Comparison of ENCODE assay signal across 21 cellular contexts in the genomic region with DNA sequence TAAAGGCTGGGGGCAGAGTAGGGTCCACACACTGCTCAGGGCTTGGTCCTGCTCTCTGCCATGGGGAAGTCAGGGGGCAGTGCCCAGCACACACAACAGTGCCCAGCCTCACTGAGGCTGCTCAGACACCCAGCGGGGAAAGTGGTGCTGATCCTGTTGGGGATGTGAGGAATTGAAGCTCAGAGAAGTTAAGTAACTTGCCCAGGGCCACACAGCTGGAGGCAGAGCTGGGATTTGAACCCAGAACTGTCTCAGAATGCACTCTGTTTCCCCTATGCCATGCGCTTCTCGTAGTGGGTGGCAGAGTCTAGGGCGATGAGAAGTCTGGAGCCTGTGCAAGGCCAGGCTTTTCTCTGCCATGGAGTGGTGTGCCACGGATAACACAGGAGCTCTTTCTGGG. TPM values are rescaled to one million over a fixed set of nuclear protein-coding genes. Genes with fewer than 3 reads are reported as not detected.
DNase-seq lines count a peak whose midpoint lies in the region; ATAC-seq, FAIRE-seq and TF ChIP-seq lines count a peak whose summit lies in the region.
"Had no signal": no experiment of that assay in that cellular context is flagged by ENCODE, and none has a peak within 500 bp of the region (broad histone marks: within the 10 kb centered on the region; RNA-seq: fewer than 3 reads in every experiment).

No MANE protein-coding gene starts in this region.

- FAIRE-seq in HepG2 (lab: Jason Lieb, UNC), result no peak
- FAIRE-seq: G401.6, GM12891, GM19239, H54 had no signal

- intact Hi-C loops in HepG2 (cut with micrococcal nuclease; ENCODE audit: unreplicated experiment) (no loop called here), right lobe of liver (cut with DNase I) (no loop called here), PC-3 (cut with micrococcal nuclease) (no loop called here)
- intact Hi-C loops in activated T-helper 2 cell treated with anti-CD3 and anti-CD28 coated beads, Interferon-gamma antibody, Interleukin-2, Interleukin-4, amounts not matched to agents 10 μg/mL and 5 μg/mL and 100 μg/mL, durations not matched to agents 14 hours and 24 hours and 36 hours (cut with micrococcal nuclease), result no loop called here

- WGBS in HepG2 (ENCODE audit: low lambda C conversion rate), result 2% methylated on average over 5 of the region's 5 CpGs
- WGBS in right lobe of liver (ENCODE audit: insufficient coverage, low coverage, low lambda C conversion rate, missing lambda C conversion rate), result 68% methylated on average over 3 of the region's 5 CpGs

- H3K36me3 ChIP-seq in HepG2 (replicated peaks in 1 of 2; ENCODE audit: control insufficient read depth in 1 of 2, insufficient read depth in 2 of 2, low read length in 2 of 2) (no peaks in the 10 kb centered on the region), right lobe of liver (no peaks in the 10 kb centered on the region), PC-3 (ENCODE audit: low read depth, low read length) (no peaks in the 10 kb centered on the region)
- H3K36me3 ChIP-seq in CD4-positive, CD25-positive, alpha-beta regulatory T cell (ENCODE audit: control insufficient read depth, insufficient read depth, low read length), result no peaks in the 10 kb centered on the region

- H3K9me2 ChIP-seq in PC-3 (replicated peaks; ENCODE audit: low read length), result no peaks in the 10 kb centered on the region

- H3K4me3 Mint-ChIP-seq in CD4-positive, CD25-positive, alpha-beta regulatory T cell, result no peak overlapping the region
- no peak overlapping the region for H3K4me3 Mint-ChIP-seq in naive thymus-derived CD8-positive, alpha-beta T cell
- no peak overlapping the region for H3K4me3 Mint-ChIP-seq in activated T-helper 2 cell treated with anti-CD3 and anti-CD28 coated beads, Interferon-gamma antibody, Interleukin-2, Interleukin-4, amounts not matched to agents 10 μg/mL and 5 μg/mL and 100 μg/mL, durations not matched to agents 14 hours and 24 hours and 36 hours (ENCODE audit: low read depth)
- H3K4me3 Mint-ChIP-seq: CD8-positive, alpha-beta T cell; HFFc6 had no signal

- POLR2A ChIA-PET in HepG2 (lab: Yijun Ruan, JAX), result no interaction called here
- POLR2A ChIA-PET in naive thymus-derived CD8-positive, alpha-beta T cell (lab: Charles Lee), result interaction anchor here (0.9 to 2.7 kb wide), 4 partner anchors 13 to 133 kb away, joined by 3 to 21 read pairs (median 4); no protein-coding TSS in a partner anchor
- POLR2A ChIA-PET in PC-3 (lab: Charles Lee; ENCODE audit: unreplicated experiment), result no interaction called here

- TF ChIP-seq RAD21 in HepG2 (CRISPR knock-in tag; IDR thresholded peaks at IDR 0.05), result no peak

- peaks cover 5 to 79% of the 10 kb centered on the region in 2 experiments for H3K27me3 ChIP-seq in HepG2 (ENCODE audit: control insufficient read depth in 1 of 2, insufficient read depth in 2 of 2, low read length in 2 of 2)
- H3K27me3 ChIP-seq in right lobe of liver, result no peaks in the 10 kb centered on the region
- no peaks in the 10 kb centered on the region for H3K27me3 ChIP-seq in CD4-positive, CD25-positive, alpha-beta regulatory T cell (ENCODE audit: control insufficient read depth, insufficient read depth, low read length)
- H3K27me3 ChIP-seq in PC-3 (ENCODE audit: low read length), result peaks cover 68% of the 10 kb centered on the region

- H3K27ac ChIP-seq in HepG2 (ENCODE audit: extremely low read length, insufficient read depth, low read length), result no peak overlapping the region
- no peak overlapping the region for H3K27ac ChIP-seq in right lobe of liver
- no peak overlapping the region for H3K27ac ChIP-seq in CD4-positive, CD25-positive, alpha-beta regulatory T cell (ENCODE audit: insufficient read depth, low read length, poor library complexity, severe bottlenecking)
- H3K27ac ChIP-seq in PC-3 (ENCODE audit: low read length), result no peak overlapping the region
- H3K27ac ChIP-seq: C4-2B, GM23248, HL-60 had no signal

- peaks cover 0 to 37% (median 24%) of the 10 kb centered on the region in 4 donors for H3K4me1 Mint-ChIP-seq in CD4-positive, CD25-positive, alpha-beta regulatory T cell
- peaks cover 16 to 67% (median 51%) of the 10 kb centered on the region in 4 donors for H3K4me1 Mint-ChIP-seq in naive thymus-derived CD8-positive, alpha-beta T cell
- peaks cover 9% of the 10 kb centered on the region for H3K4me1 Mint-ChIP-seq in activated T-helper 2 cell treated with anti-CD3 and anti-CD28 coated beads, Interferon-gamma antibody, Interleukin-2, Interleukin-4, amounts not matched to agents 10 μg/mL and 5 μg/mL and 100 μg/mL, durations not matched to agents 14 hours and 24 hours and 36 hours (ENCODE audit: low read depth)

- no peak overlapping the region for H2AFZ ChIP-seq in HepG2 (ENCODE audit: low read length)
- H2AFZ ChIP-seq in PC-3 (ENCODE audit: low read length), result no peak overlapping the region
- H2AFZ ChIP-seq: GM23248 had no signal

- H3K79me2 ChIP-seq in HepG2 (ENCODE audit: insufficient read depth, low read length), result no peaks in the 10 kb centered on the region
- H3K79me2 ChIP-seq in PC-3 (ENCODE audit: low read length), result no peaks in the 10 kb centered on the region

- H3K36me3 Mint-ChIP-seq in CD4-positive, CD25-positive, alpha-beta regulatory T cell, result no peaks in the 10 kb centered on the region
- H3K36me3 Mint-ChIP-seq in naive thymus-derived CD8-positive, alpha-beta T cell, result no peaks in the 10 kb centered on the region
- no peaks in the 10 kb centered on the region for H3K36me3 Mint-ChIP-seq in activated T-helper 2 cell treated with anti-CD3 and anti-CD28 coated beads, Interferon-gamma antibody, Interleukin-2, Interleukin-4, amounts not matched to agents 10 μg/mL and 5 μg/mL and 100 μg/mL, durations not matched to agents 14 hours and 24 hours and 36 hours (ENCODE audit: low read depth)
- H3K36me3 Mint-ChIP-seq: CD8-positive, alpha-beta T cell had no signal

- H3K4me1 ChIP-seq in HepG2 (ENCODE audit: insufficient read depth, low read length), result no peaks in the 10 kb centered on the region
- H3K4me1 ChIP-seq in right lobe of liver, result no peaks in the 10 kb centered on the region
- peaks cover 5% of the 10 kb centered on the region for H3K4me1 ChIP-seq in CD4-positive, CD25-positive, alpha-beta regulatory T cell (ENCODE audit: control insufficient read depth, insufficient read depth, low read length, poor library complexity, severe bottlenecking)
- H3K4me1 ChIP-seq in PC-3 (ENCODE audit: insufficient read depth, low read length), result no peaks in the 10 kb centered on the region

- TF ChIP-seq POLR2A in HepG2 (IDR thresholded peaks at IDR 0.05; ENCODE audit: insufficient read depth in 1 of 2, low read depth in 2 of 2, low read length in 2 of 2) (no peak), right lobe of liver (IDR thresholded peaks at IDR 0.05) (no peak)

- H4K20me1 ChIP-seq in HepG2 (ENCODE audit: insufficient read depth, low read length) (peaks cover 5% of the 10 kb centered on the region; the same call in 1 of the 2 replicates), PC-3 (ENCODE audit: low read length) (no peaks in the 10 kb centered on the region)

- H3K9me3 ChIP-seq in HepG2 (ENCODE audit: low read length) (no peaks in the 10 kb centered on the region), right lobe of liver (no peaks in the 10 kb centered on the region), PC-3 (ENCODE audit: low read length) (no peaks in the 10 kb centered on the region; the same call in 1 of the 2 replicates)
- no peaks in the 10 kb centered on the region for H3K9me3 ChIP-seq in CD4-positive, CD25-positive, alpha-beta regulatory T cell (ENCODE audit: control insufficient read depth in 2 of 2, low read length in 2 of 2)

- ATAC-seq in HepG2 (no peak), right lobe of liver (no peak), PC-3 (no peak)
- ATAC-seq in CD4-positive, CD25-positive, alpha-beta regulatory T cell (ENCODE audit: low read depth in 2 of 2), result no peak
- ATAC-seq in naive thymus-derived CD8-positive, alpha-beta T cell, result no peak

- H3K9me3 Mint-ChIP-seq in CD4-positive, CD25-positive, alpha-beta regulatory T cell, result no peaks in the 10 kb centered on the region
- no peaks in the 10 kb centered on the region for H3K9me3 Mint-ChIP-seq in naive thymus-derived CD8-positive, alpha-beta T cell
- H3K9me3 Mint-ChIP-seq in activated T-helper 2 cell treated with anti-CD3 and anti-CD28 coated beads, Interferon-gamma antibody, Interleukin-2, Interleukin-4, amounts not matched to agents 10 μg/mL and 5 μg/mL and 100 μg/mL, durations not matched to agents 14 hours and 24 hours and 36 hours, result no peaks in the 10 kb centered on the region
- H3K9me3 Mint-ChIP-seq: CD8-positive, alpha-beta T cell had no signal

- H3F3A ChIP-seq in PC-3 (ENCODE audit: low read length, unreplicated experiment), result no peaks in the 10 kb centered on the region

- no peak for TF ChIP-seq EP300 in HepG2 (IDR thresholded peaks at IDR 0.05; ENCODE audit: low read depth in 2 of 2, low read length in 2 of 2)
- TF ChIP-seq EP300 in HepG2 (CRISPR knock-in tag; IDR thresholded peaks at IDR 0.05; ENCODE audit: borderline replicate concordance), result no peak

- H3K4me2 ChIP-seq in HepG2 (ENCODE audit: low read depth, low read length) (no peak overlapping the region), PC-3 (ENCODE audit: low read length) (no peak overlapping the region)

- no peak overlapping the region for H3K4me3 ChIP-seq in HepG2 (replicated peaks in 1 of 3; ENCODE audit: insufficient read depth in 1 of 3, low read depth in 2 of 3, low read length in 3 of 3)
- H3K4me3 ChIP-seq in right lobe of liver, result no peak overlapping the region
- H3K4me3 ChIP-seq in CD4-positive, CD25-positive, alpha-beta regulatory T cell (ENCODE audit: low read depth, low read length), result no peak overlapping the region
- no peak overlapping the region for H3K4me3 ChIP-seq in PC-3 (ENCODE audit: low read length)
- H3K4me3 ChIP-seq: GM23248 had no signal

- in situ Hi-C loops in HepG2 (cut with HindIII; ENCODE audit: extremely low pct_ligation_motif_present, low pct_unique_long_range_greater_than_20kb), result no loop called here

- no peak overlapping the region for H3K9ac ChIP-seq in HepG2 (ENCODE audit: insufficient read depth, low read depth, low read length)
- no peak overlapping the region for H3K9ac ChIP-seq in PC-3 (ENCODE audit: low read length)
- H3K9ac ChIP-seq: GM23248 had no signal

- H3K27me3 Mint-ChIP-seq in CD4-positive, CD25-positive, alpha-beta regulatory T cell, result no peaks in the 10 kb centered on the region
- no peaks in the 10 kb centered on the region for H3K27me3 Mint-ChIP-seq in naive thymus-derived CD8-positive, alpha-beta T cell
- no peaks in the 10 kb centered on the region for H3K27me3 Mint-ChIP-seq in activated T-helper 2 cell treated with anti-CD3 and anti-CD28 coated beads, Interferon-gamma antibody, Interleukin-2, Interleukin-4, amounts not matched to agents 10 μg/mL and 5 μg/mL and 100 μg/mL, durations not matched to agents 14 hours and 24 hours and 36 hours (ENCODE audit: low read depth)

- CTCF ChIA-PET in HepG2 (lab: Yijun Ruan, JAX; ENCODE audit: low intra/inter-chr PET ratio, low total read pairs) (no interaction called here), PC-3 (lab: Charles Lee) (no interaction called here)

- BruUV-seq in HepG2 (replicated peaks; lab: Mats Ljungman, UMichigan) (no TSS peak), PC-3 (replicated peaks; lab: Mats Ljungman, UMichigan) (no TSS peak)

- DNase-seq in HepG2 (ENCODE audit: low spot score) (no peak), right lobe of liver (no peak), PC-3 (no peak), cerebellar nuclear complex (lab: John Stamatoyannopoulos, UW) (no peak)
- no peak for DNase-seq in CD4-positive, CD25-positive, alpha-beta regulatory T cell
- DNase-seq in naive thymus-derived CD8-positive, alpha-beta T cell, result no peak
- DNase-seq in activated T-helper 2 cell treated with anti-CD3 and anti-CD28 coated beads, Interferon-gamma antibody, Interleukin-2, Interleukin-4, amounts not matched to agents 10 μg/mL and 5 μg/mL and 100 μg/mL, durations not matched to agents 14 hours and 24 hours and 36 hours (ENCODE audit: low spot score), result no peak
- DNase-seq: 8988T; Calu3; CD8-positive, alpha-beta T cell; DMS53; GM23248; HFFc6; IMR-90; KBM-7 had no signal

- peak overlapping the region in 2 of 3 donors; percentile 67 to 84 for H3K27ac Mint-ChIP-seq in CD4-positive, CD25-positive, alpha-beta regulatory T cell
- H3K27ac Mint-ChIP-seq in naive thymus-derived CD8-positive, alpha-beta T cell, result peak overlapping the region in 9 of 10 donors; percentile 29 to 82 (median 72)
- no peak overlapping the region for H3K27ac Mint-ChIP-seq in activated T-helper 2 cell treated with anti-CD3 and anti-CD28 coated beads, Interferon-gamma antibody, Interleukin-2, Interleukin-4, amounts not matched to agents 10 μg/mL and 5 μg/mL and 100 μg/mL, durations not matched to agents 14 hours and 24 hours and 36 hours
- H3K27ac Mint-ChIP-seq: CD8-positive, alpha-beta T cell; HFFc6 had no signal

- TF ChIP-seq CTCF in HepG2 (CRISPR knock-in tag; IDR thresholded peaks at IDR 0.05) (no peak), right lobe of liver (IDR thresholded peaks at IDR 0.05) (no peak), PC-3 (conservative IDR thresholded peaks at IDR 0.05; ENCODE audit: low read depth, low read length) (no peak)

RNA-seq across cellular contexts. Expression of a gene that starts 59.3 kb away (rescaled TPM):
- not detected in 2 replicates for total RNA-seq in HepG2 (2016; rRNA removed; fragmentation: Illumina TruSeq; extraction: Trizol)
- total RNA-seq in HepG2 (2016; cell fraction: cytosol; rRNA removed; fragmentation: Illumina TruSeq; extraction: Trizol; ENCODE audit: low read depth), result 0.18 TPM in 1 of 2 replicates, not detected in the other
- not detected in 2 replicates for total RNA-seq in HepG2 (2016; cell fraction: insoluble cytoplasmic fraction; rRNA removed; fragmentation: Illumina TruSeq; extraction: Trizol)
- not detected in 2 replicates for total RNA-seq in HepG2 (2016; cell fraction: membrane; rRNA removed; fragmentation: Illumina TruSeq; extraction: Trizol)
- not detected in 2 replicates for total RNA-seq in HepG2 (2016; cell fraction: nucleus; rRNA removed; fragmentation: Illumina TruSeq; extraction: Trizol)
- polyA plus RNA-seq in HepG2 (2011; rRNA removed), result not detected in 2 replicates
- polyA plus RNA-seq in HepG2 (2011; cell fraction: cytosol; rRNA removed), result not detected in 2 replicates
- polyA plus RNA-seq in HepG2 (2011; cell fraction: nucleus; rRNA removed), result not detected in 2 replicates
- not detected in 2 replicates for polyA plus RNA-seq in HepG2 (2012)
- polyA plus RNA-seq in HepG2 (2016; cell fraction: cytosol; fragmentation: Illumina TruSeq; extraction: Trizol; ENCODE audit: low read depth), result not detected in 2 replicates
- polyA plus RNA-seq in HepG2 (2016; cell fraction: insoluble cytoplasmic fraction; fragmentation: Illumina TruSeq; extraction: Trizol; ENCODE audit: low read depth), result not detected in 2 replicates
- polyA plus RNA-seq in HepG2 (2016; cell fraction: membrane; fragmentation: Illumina TruSeq; extraction: Trizol; ENCODE audit: low read depth), result not detected in 2 replicates
- polyA plus RNA-seq in HepG2 (2016; cell fraction: nucleus; fragmentation: Illumina TruSeq; extraction: Trizol; ENCODE audit: insufficient read depth, low read depth), result not detected in 2 replicates
- not detected in 2 replicates for polyA minus RNA-seq in HepG2 (2011; rRNA and poly(A)+ RNA removed; ENCODE audit: low replicate concordance)
- polyA minus RNA-seq in HepG2 (2011; cell fraction: cytosol; rRNA and poly(A)+ RNA removed), result not detected in 2 replicates
- not detected in 2 replicates for polyA minus RNA-seq in HepG2 (2011; cell fraction: nucleus; rRNA and poly(A)+ RNA removed)
- total RNA-seq in right lobe of liver, result under 1 TPM; 0.11 to 0.46 (median 0.25) TPM
- 0.59 TPM for total RNA-seq in CD4-positive, CD25-positive, alpha-beta regulatory T cell
- under 1 TPM in 2 of 4 donors, not detected in 2; 0.02 TPM for polyA plus RNA-seq in CD4-positive, CD25-positive, alpha-beta regulatory T cell
- 10 to 100 TPM; 10.4 to 11.3 TPM for total RNA-seq in naive thymus-derived CD8-positive, alpha-beta T cell
- polyA plus RNA-seq in naive thymus-derived CD8-positive, alpha-beta T cell, result 1 to 10 TPM in 2 of 3 donors, under 1 TPM in 1; 0.27 to 4.2 (median 1.6) TPM
- 0.07 TPM in 1 of 2 replicates, not detected in the other for total RNA-seq in PC-3 (2014; rRNA removed)
- total RNA-seq in activated T-helper 2 cell treated with anti-CD3 and anti-CD28 coated beads, Interferon-gamma antibody, Interleukin-2, Interleukin-4, amounts not matched to agents 10 μg/mL and 5 μg/mL and 100 μg/mL, durations not matched to agents 14 hours and 24 hours and 36 hours, result 0.07 and 0.09 TPM in 2 replicates
- total RNA-seq: Calu3 had no signal
